In the genomic region with DNA sequence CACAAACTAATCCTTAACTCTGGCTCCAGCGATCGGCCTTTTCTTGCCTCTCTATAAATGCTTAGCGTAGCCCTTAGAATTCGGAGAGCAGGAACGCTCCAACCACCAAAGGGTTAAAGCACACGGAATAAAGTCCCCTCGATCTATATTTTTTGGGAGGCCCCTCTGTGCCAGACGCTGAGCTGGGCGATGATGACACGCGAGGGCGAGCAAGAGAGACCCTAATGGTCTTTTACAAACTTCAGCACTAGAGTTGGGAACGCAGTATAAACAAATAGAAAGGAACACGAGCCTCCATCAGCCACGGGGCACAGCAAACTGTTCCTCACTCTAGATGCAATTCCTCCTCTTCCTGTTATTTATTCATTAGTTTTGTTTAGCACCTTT, we compare ENCODE assay signal across 10 cellular contexts. TPM values are rescaled to one million over a fixed set of nuclear protein-coding genes. Genes with fewer than 3 reads are reported as not detected.
A peak's percentile ranks its signal among the peaks of the same experiment; 100 is the strongest.
DNase-seq lines count a peak whose midpoint lies in the region; ATAC-seq, FAIRE-seq and TF ChIP-seq lines count a peak whose summit lies in the region.
"Had no signal": no experiment of that assay in that cellular context is flagged by ENCODE, and none has a peak within 500 bp of the region (broad histone marks: within the 10 kb centered on the region; RNA-seq: fewer than 3 reads in every experiment).

No MANE protein-coding gene starts in this region.

- H3K4me1 ChIP-seq in ES-I3 (ENCODE audit: insufficient read depth, low read length) (peaks cover 14% of the 10 kb centered on the region), Panc1 (ENCODE audit: control insufficient read depth, insufficient read depth, low read length) (no peaks in the 10 kb centered on the region), kidney (ENCODE audit: control insufficient read depth in 1 of 2, insufficient read depth in 1 of 2, low read depth in 1 of 2, low read length in 2 of 2) (peaks cover 2 to 5% of the 10 kb centered on the region in 2 donors), rectal smooth muscle tissue (ENCODE audit: control insufficient read depth, insufficient read depth, low read length) (no peaks in the 10 kb centered on the region)

- DNase-seq in Panc1 (ENCODE audit: low read depth, low spot score): no peak
- DNase-seq in kidney: no peak
- DNase-seq in putamen (ENCODE audit: low spot score): no peak
- no peak for DNase-seq in activated CD8-positive, alpha-beta memory T cell treated with anti-CD3 and anti-CD28 coated beads, Interleukin-2, amount 50 U/mL, for 4 hours
- DNase-seq: MV-4-11, occipital lobe had no signal

- H3K9ac ChIP-seq in ES-I3 (ENCODE audit: low read depth, low read length): peak overlapping the region; percentile 74
- H3K9ac ChIP-seq in kidney (ENCODE audit: low read length in 2 of 2): peak overlapping the region; percentile 45 to 70
- H3K9ac ChIP-seq in rectal smooth muscle tissue (ENCODE audit: low read length): peak overlapping the region; percentile 27

- ATAC-seq in Panc1: no peak
- no peak for ATAC-seq in GM19328 (IDR thresholded peaks at IDR 0.05; ENCODE audit: unreplicated experiment)
- no peak for ATAC-seq in HG03571 (IDR thresholded peaks at IDR 0.05; ENCODE audit: unreplicated experiment)

- FAIRE-seq in kidney (lab: Jason Lieb, UNC): no peak

- no peak overlapping the region for H3K27ac ChIP-seq in Panc1 (ENCODE audit: low read length)
- H3K27ac ChIP-seq in kidney (ENCODE audit: low read depth in 2 of 2, low read length in 2 of 2): peak overlapping the region; percentile 70 to 72
- no peak overlapping the region for H3K27ac ChIP-seq in rectal smooth muscle tissue (ENCODE audit: low read depth, low read length)

- H3K27me3 ChIP-seq in Panc1 (ENCODE audit: control insufficient read depth, insufficient read depth, low read length): peaks cover 4% of the 10 kb centered on the region; the same call in 1 of the 2 replicates
- H3K27me3 ChIP-seq in rectal smooth muscle tissue (ENCODE audit: control insufficient read depth, insufficient read depth, low read length): no peaks in the 10 kb centered on the region

- CTCF ChIA-PET in Panc1 (lab: Charles Lee): no interaction called here

- intact Hi-C loops in Panc1 (cut with micrococcal nuclease; ENCODE audit: unreplicated experiment) (no loop called here), kidney (cut with DNase I) (no loop called here)

- H3K9me3 ChIP-seq in ES-I3 (ENCODE audit: control insufficient read depth, insufficient read depth, low read length) (no peaks in the 10 kb centered on the region), Panc1 (ENCODE audit: control insufficient read depth, insufficient read depth, low read depth, low read length) (no peaks in the 10 kb centered on the region), kidney (ENCODE audit: control insufficient read depth in 1 of 2, low read length in 2 of 2) (no peaks in the 10 kb centered on the region)

- H3K4me3 ChIP-seq in Panc1 (ENCODE audit: low read depth in 2 of 2, low read length in 2 of 2) (peak overlapping the region; percentile 31 to 60), kidney (ENCODE audit: low read length in 2 of 2) (peak overlapping the region; percentile 77 to 79), rectal smooth muscle tissue (ENCODE audit: low read length) (peak overlapping the region; percentile 70)

- TF ChIP-seq CTCF in Panc1 (IDR thresholded peaks at IDR 0.05) (no peak), kidney (IDR thresholded peaks at IDR 0.05; ENCODE audit: borderline replicate concordance, extremely low read depth, insufficient read depth) (no peak)

- POLR2A ChIA-PET in Panc1 (lab: Charles Lee): no interaction called here

- in situ Hi-C loops in Panc1 (cut with HindIII; ENCODE audit: low pct_unique_long_range_greater_than_20kb, low sequenced_read_pairs): no loop called here

- no peaks in the 10 kb centered on the region for H3K36me3 ChIP-seq in ES-I3 (ENCODE audit: insufficient read depth, low read length)
- no peaks in the 10 kb centered on the region for H3K36me3 ChIP-seq in Panc1 (ENCODE audit: control insufficient read depth, insufficient read depth, low read length)
- no peaks in the 10 kb centered on the region for H3K36me3 ChIP-seq in kidney (ENCODE audit: control insufficient read depth in 1 of 2, insufficient read depth in 2 of 2, low read length in 2 of 2)
- H3K36me3 ChIP-seq in rectal smooth muscle tissue (ENCODE audit: control insufficient read depth, insufficient read depth, low read length): no peaks in the 10 kb centered on the region

- BruUV-seq in Panc1 (replicated peaks; lab: Mats Ljungman, UMichigan): TSS peak; percentile 48

RNA-seq across cellular contexts. Expression of a gene that starts 1.8 kb away (rescaled TPM):
- total RNA-seq in Panc1 (2021; ENCODE audit: unreplicated experiment): 3.4 TPM
- 8.0 TPM for polyA plus RNA-seq in Panc1 (2012; ENCODE audit: insufficient read length)
- 16.2 TPM for total RNA-seq in kidney
- polyA plus RNA-seq in kidney (ENCODE audit: insufficient read depth, low read depth, low replicate concordance): 8.7 TPM

Comparison
In these comparisons a context has a peak if more than half of its experiments do, and no peak if none do; other contexts are left out.
1. H3K27ac ChIP-seq: peak in kidney (2 of 2); none in Panc1 (single experiment) and rectal smooth muscle tissue (single experiment).
2. Peak in every context shown above with its lines, with median percentiles within 50 percentile points of each other: H3K9ac ChIP-seq and H3K4me3 ChIP-seq.